Comparison of ENCODE assay signal across 13 cellular contexts in genomic region chr18:11514267-11514666, GRCh38.
DNase-seq lines count a peak whose midpoint lies in the region; ATAC-seq and TF ChIP-seq lines count a peak whose summit lies in the region.
"Had no signal": no experiment of that assay in that cellular context is flagged by ENCODE, and none has a peak within 500 bp of the region (broad histone marks: within the 10 kb centered on the region; RNA-seq: fewer than 3 reads in every experiment).

No MANE protein-coding gene starts in this region.

- no peak for ATAC-seq in activated CD8-positive, alpha-beta T cell treated with anti-CD3 and anti-CD28 coated beads, Interleukin-2, amount 10 ng/mL, durations not matched to agents 7 days and 5 days
- ATAC-seq in HG02610 (IDR thresholded peaks at IDR 0.05; ENCODE audit: unreplicated experiment): no peak
- ATAC-seq: HCT116 had no signal

- in situ Hi-C loops in KBM-7 (cut with MboI; ENCODE audit: low pct_unique_long_range_greater_than_20kb, low sequenced_read_pairs): no loop called here

- H4K20me1 ChIP-seq in osteoblast (ENCODE audit: insufficient read depth, low read length): no peaks in the 10 kb centered on the region

- no peaks in the 10 kb centered on the region for H3K27me3 ChIP-seq in osteoblast (ENCODE audit: insufficient read depth, low read length)

- H3K27ac ChIP-seq in VCaP (peak overlapping the region; percentile 3; the same call in 1 of the 2 replicates), osteoblast (ENCODE audit: low read depth, low read length) (no peak overlapping the region)

- peaks cover 10% of the 10 kb centered on the region for H3K4me1 Mint-ChIP-seq in activated CD8-positive, alpha-beta T cell treated with anti-CD3 and anti-CD28 coated beads, Interleukin-2, amount 10 ng/mL, durations not matched to agents 7 days and 5 days (ENCODE audit: low read depth)

- CTCF ChIA-PET in activated CD8-positive, alpha-beta T cell treated with anti-CD3 and anti-CD28 coated beads, Interleukin-2, amount 10 ng/mL, durations not matched to agents 7 days and 5 days (lab: Charles Lee): interaction anchor here (1.2 kb wide), 1 partner anchor 39 kb away, joined by 6 read pairs; no protein-coding TSS in a partner anchor

- H3K36me3 ChIP-seq in osteoblast (ENCODE audit: insufficient read depth, low read length): no peaks in the 10 kb centered on the region

- H3K27ac Mint-ChIP-seq in activated CD8-positive, alpha-beta T cell treated with anti-CD3 and anti-CD28 coated beads, Interleukin-2, amount 10 ng/mL, durations not matched to agents 7 days and 5 days: no peak overlapping the region
- H3K27ac Mint-ChIP-seq: CD8-positive, alpha-beta memory T cell; IgD-negative memory B cell had no signal

- POLR2A ChIA-PET in activated CD8-positive, alpha-beta T cell treated with anti-CD3 and anti-CD28 coated beads, Interleukin-2, amount 10 ng/mL, durations not matched to agents 7 days and 5 days (lab: Charles Lee): no interaction called here

- no peaks in the 10 kb centered on the region for H3K9me3 ChIP-seq in osteoblast (ENCODE audit: low read depth, low read length)
- H3K9me3 ChIP-seq: Caco-2 had no signal

- H3K4me1 ChIP-seq in osteoblast (ENCODE audit: insufficient read depth, low read length): peaks cover 2% of the 10 kb centered on the region

- H3K4me2 ChIP-seq in osteoblast (ENCODE audit: insufficient read depth, low read length): no peak overlapping the region

- DNase-seq in AG09309 (ENCODE audit: low read depth) (peak; percentile 59), osteoblast (ENCODE audit: insufficient read length, low spot score, missing footprints) (no peak), KBM-7 (no peak)
- peak; percentile 22 for DNase-seq in Jurkat, Clone E6-1 (ENCODE audit: low read depth, low spot score)
- no peak for DNase-seq in activated CD8-positive, alpha-beta T cell treated with anti-CD3 and anti-CD28 coated beads, Interleukin-2, amount 10 ng/mL, durations not matched to agents 7 days and 5 days
- DNase-seq: ACHN; Caco-2; CD8-positive, alpha-beta memory T cell; GF-D8 had no signal

- peak overlapping the region; percentile 22 for H2AFZ ChIP-seq in osteoblast (ENCODE audit: low read length)

- no peak overlapping the region for H3K4me3 Mint-ChIP-seq in activated CD8-positive, alpha-beta T cell treated with anti-CD3 and anti-CD28 coated beads, Interleukin-2, amount 10 ng/mL, durations not matched to agents 7 days and 5 days
- H3K4me3 Mint-ChIP-seq: CD8-positive, alpha-beta memory T cell; IgD-negative memory B cell had no signal

- TF ChIP-seq CTCF in AG09309 (IDR thresholded peaks at IDR 0.05; ENCODE audit: control insufficient read depth, insufficient read depth, low read depth, low read length, missing control alignments): no peak
- no peak for TF ChIP-seq CTCF in VCaP (conservative IDR thresholded peaks at IDR 0.05)
- no peak for TF ChIP-seq CTCF in osteoblast (IDR thresholded peaks at IDR 0.05; ENCODE audit: extremely low read depth, low read depth, low read length)

- peaks cover 2% of the 10 kb centered on the region for H3K27me3 Mint-ChIP-seq in activated CD8-positive, alpha-beta T cell treated with anti-CD3 and anti-CD28 coated beads, Interleukin-2, amount 10 ng/mL, durations not matched to agents 7 days and 5 days (ENCODE audit: low read depth)
- H3K27me3 Mint-ChIP-seq: CD8-positive, alpha-beta memory T cell had no signal

- H3K79me2 ChIP-seq in osteoblast (ENCODE audit: insufficient read depth, low read length): no peaks in the 10 kb centered on the region

- no peaks in the 10 kb centered on the region for H3K9me3 Mint-ChIP-seq in activated CD8-positive, alpha-beta T cell treated with anti-CD3 and anti-CD28 coated beads, Interleukin-2, amount 10 ng/mL, durations not matched to agents 7 days and 5 days (ENCODE audit: insufficient read depth)
- H3K9me3 Mint-ChIP-seq: CD8-positive, alpha-beta memory T cell had no signal

- no peaks in the 10 kb centered on the region for H3K36me3 Mint-ChIP-seq in activated CD8-positive, alpha-beta T cell treated with anti-CD3 and anti-CD28 coated beads, Interleukin-2, amount 10 ng/mL, durations not matched to agents 7 days and 5 days (ENCODE audit: low read depth)
- H3K36me3 Mint-ChIP-seq: CD8-positive, alpha-beta memory T cell had no signal

- H3K4me3 ChIP-seq in AG09309 (ENCODE audit: control insufficient read depth, low read depth, low read length) (no peak overlapping the region), osteoblast (ENCODE audit: insufficient read depth, low read length) (no peak overlapping the region)
- no peak overlapping the region for H3K4me3 ChIP-seq in Jurkat, Clone E6-1 (ENCODE audit: low read length)

Comparison
In these comparisons a context has a peak if more than half of its experiments do, and no peak if none do; other contexts are left out.
1. DNase-seq: peak in AG09309 (single experiment) and Jurkat, Clone E6-1 (single experiment); none in osteoblast (single experiment), KBM-7 (single experiment) and activated CD8-positive, alpha-beta T cell treated with anti-CD3 and anti-CD28 coated beads, Interleukin-2, amount 10 ng/mL, durations not matched to agents 7 days and 5 days (single experiment).